In genomic region chr4:103030791-103031190, GRCh38 we compare ENCODE assay signal across 25 cellular contexts. TPM values are rescaled to one million over a fixed set of nuclear protein-coding genes. Genes with fewer than 3 reads are reported as not detected.
"Had no signal": no experiment of that assay in that cellular context is flagged by ENCODE, and none has a peak within 500 bp of the region (broad histone marks: within the 10 kb centered on the region; RNA-seq: fewer than 3 reads in every experiment).

No MANE protein-coding gene starts in this region.

- H3K9me3 ChIP-seq: stomach, suprapubic skin, testis, thoracic aorta, thyroid gland, tibial artery, transverse colon, upper lobe of left lung, upper lobe of right lung, vagina had no signal

- H3K4me3 ChIP-seq: stomach, suprapubic skin, testis, thoracic aorta, thyroid gland, tibial artery, tibial nerve, transverse colon, upper lobe of left lung, upper lobe of right lung, uterus, vagina had no signal

- H3K27ac ChIP-seq: stomach, suprapubic skin, testis, thoracic aorta, thyroid gland, tibial artery, tibial nerve, transverse colon, upper lobe of left lung, upper lobe of right lung, uterus, vagina had no signal

- ATAC-seq: stimulated activated effector memory CD8-positive, alpha-beta T cell treated with anti-CD3 and anti-CD28 coated beads, Interleukin-12 subunit alpha, Interleukin-12 subunit beta, amount 100 ng/mL, for 72 hours; stimulated activated memory B cell treated with anti-CD40 and anti-IgM and Interleukin-4, amounts not matched to agents 10 μg/mL and 1 μg/mL and 100 μg/mL, for 72 hours; stimulated activated naive B cell treated with anti-CD40 and anti-IgM and Interleukin-4, amounts not matched to agents 10 μg/mL and 1 μg/mL and 100 μg/mL, for 72 hours; stimulated activated naive CD8-positive, alpha-beta T cell treated with anti-CD3 and anti-CD28 coated beads, Interleukin-15, amount 100 ng/mL, for 72 hours; stimulated activated naive CD8-positive, alpha-beta T cell treated with anti-CD3 and anti-CD28 coated beads, Interleukin-15, Interleukin-2, amounts not matched to agents 100 U/mL and 50 U/mL, for 24 hours; upper lobe of right lung had no signal

- H3K27me3 ChIP-seq: stomach, suprapubic skin, testis, thyroid gland, tibial artery, tibial nerve, transverse colon, upper lobe of left lung, upper lobe of right lung, uterus, vagina had no signal

- H3K4me1 ChIP-seq: stomach, suprapubic skin, testis, thyroid gland, tibial artery, tibial nerve, transverse colon, upper lobe of left lung, upper lobe of right lung, uterus, vagina had no signal

- H3K36me3 ChIP-seq: suprapubic skin, thoracic aorta, thyroid gland, upper lobe of left lung, upper lobe of right lung, uterus had no signal

- DNase-seq: stimulated activated CD4-positive, alpha-beta T cell treated with anti-CD3 and anti-CD28 coated beads, Interleukin-2, amount 100 ng/mL, for 48 hours; stimulated activated CD4-positive, alpha-beta T cell treated with anti-CD3 and anti-CD28 coated beads, Interleukin-4, amount 100 ng/mL, for 1 hour; stimulated activated CD4-positive, alpha-beta T cell treated with anti-CD3 and anti-CD28 coated beads, Interleukin-4, amount 100 ng/mL, for 24 hours; stimulated activated CD4-positive, alpha-beta T cell treated with anti-CD3 and anti-CD28 coated beads, Interleukin-4, amount 100 ng/mL, for 4 hours; stimulated activated CD8-positive, alpha-beta memory T cell treated with anti-CD3 and anti-CD28 coated beads, Interleukin-4, amount 100 ng/mL, for 48 hours; stimulated activated naive B cell treated with anti-CD40 and anti-IgM and Interleukin-4, amounts not matched to agents 10 μg/mL and 1 μg/mL and 100 μg/mL, for 72 hours; stimulated activated naive CD4-positive, alpha-beta T cell; stimulated activated naive CD4-positive, alpha-beta T cell treated with Interleukin-2 at 50 U/mL for 16 hours; stimulated activated naive CD8-positive, alpha-beta T cell treated with anti-CD3 and anti-CD28 coated beads, Interleukin-15, amount 100 ng/mL, for 72 hours; stimulated activated naive CD8-positive, alpha-beta T cell treated with anti-CD3 and anti-CD28 coated beads, Interleukin-15, Interleukin-2, amounts not matched to agents 100 U/mL and 50 U/mL, for 24 hours; stomach; substantia nigra; testis; thyroid gland; tibial artery; transverse colon; upper lobe of left lung; upper lobe of right lung; uterus had no signal

RNA-seq across cellular contexts. Expression of gene SLC9B1, which starts 11.3 kb away (rescaled TPM):
- total RNA-seq: thoracic aorta, vagina had no signal
